Comparison of ENCODE assay signal across 8 cellular contexts in genomic region chr22:49934144-49934890, GRCh38. TPM values are rescaled to one million over a fixed set of nuclear protein-coding genes. Genes with fewer than 3 reads are reported as not detected.
DNase-seq lines count a peak whose midpoint lies in the region; ATAC-seq and TF ChIP-seq lines count a peak whose summit lies in the region.

No MANE protein-coding gene starts in this region.

- peaks cover 37% of the 10 kb centered on the region for H3K4me1 Mint-ChIP-seq in activated CD8-positive, alpha-beta T cell treated with anti-CD3 and anti-CD28 coated beads for 36 hours (ENCODE audit: low read depth)

- H3K36me3 ChIP-seq in H7 (replicated peaks; ENCODE audit: control insufficient read depth, insufficient read depth, low read length), result no peaks in the 10 kb centered on the region
- H3K36me3 ChIP-seq in gastrocnemius medialis, result no peaks in the 10 kb centered on the region

- H3K4me3 Mint-ChIP-seq in activated CD8-positive, alpha-beta T cell treated with anti-CD3 and anti-CD28 coated beads for 36 hours, result peak overlapping the region; percentile 59

- TF ChIP-seq POLR2A in gastrocnemius medialis (IDR thresholded peaks at IDR 0.05), result peak in 1 of 2 donors; percentile 20

- H3K4me1 ChIP-seq in gastrocnemius medialis, result peaks cover 65% of the 10 kb centered on the region in 2 donors

- peak overlapping the region; percentile 52 for H3K27ac Mint-ChIP-seq in activated CD8-positive, alpha-beta T cell treated with anti-CD3 and anti-CD28 coated beads for 36 hours

- H3K27ac ChIP-seq in gastrocnemius medialis, result peak overlapping the region; percentile 96 to 99 (median 96)

- no peaks in the 10 kb centered on the region for H3K9me3 ChIP-seq in gastrocnemius medialis

- H3K4me3 ChIP-seq in H7 (ENCODE audit: insufficient read depth, low read depth, low read length) (peak overlapping the region; percentile 34), gastrocnemius medialis (peak overlapping the region; percentile 51 to 87 (median 60))

- TF ChIP-seq CTCF in activated CD8-positive, alpha-beta T cell treated with anti-CD3 and anti-CD28 coated beads for 36 hours (IDR thresholded peaks at IDR 0.05), result no peak
- no peak for TF ChIP-seq CTCF in gastrocnemius medialis (IDR thresholded peaks at IDR 0.05 in 4 of 5, conservative IDR thresholded peaks at IDR 0.05 in 1 of 5)

- CTCF ChIA-PET in activated CD8-positive, alpha-beta T cell treated with anti-CD3 and anti-CD28 coated beads for 36 hours (lab: Charles Lee), result interaction anchor here (1.3 to 1.6 kb wide), 2 partner anchors 50 to 97 kb away, joined by 3 to 11 read pairs; no protein-coding TSS in a partner anchor

- no peaks in the 10 kb centered on the region for H3K9me3 Mint-ChIP-seq in activated CD8-positive, alpha-beta T cell treated with anti-CD3 and anti-CD28 coated beads for 36 hours

- ATAC-seq in activated CD8-positive, alpha-beta T cell treated with anti-CD3 and anti-CD28 coated beads for 36 hours, result no peak
- ATAC-seq in Right ventricle myocardium inferior (peak; percentile 35), gastrocnemius medialis (peak; percentile 21 to 32), HG02642 (IDR thresholded peaks at IDR 0.05; ENCODE audit: poor library complexity, unreplicated experiment) (no peak), GM21447 (IDR thresholded peaks at IDR 0.05; ENCODE audit: unreplicated experiment) (no peak)

- in situ Hi-C loops in gastrocnemius medialis (cut with MboI; ENCODE audit: low sequenced_read_pairs in 4 of 4), result loop anchor here (5.0 to 10.0 kb wide), 6 partner anchors 50 to 270 kb away; partner anchors contain the start of gene SELENOO (in 1 of the 4)

- H3K27me3 ChIP-seq in H7 (ENCODE audit: control insufficient read depth, insufficient read depth, low read length) (peaks cover 8% of the 10 kb centered on the region), gastrocnemius medialis (no peaks in the 10 kb centered on the region)

- DNase-seq in A172 (ENCODE audit: low spot score), result peak; percentile 91
- peak; percentile 81 for DNase-seq in H7
- DNase-seq in activated CD8-positive, alpha-beta T cell treated with anti-CD3 and anti-CD28 coated beads for 36 hours, result peak; percentile 57
- peak; percentile 90 for DNase-seq in Right ventricle myocardium inferior (ENCODE audit: missing footprints)
- peak; percentile 67 to 94 for DNase-seq in gastrocnemius medialis
- no peak for DNase-seq in retina

- intact Hi-C loops in activated CD8-positive, alpha-beta T cell treated with anti-CD3 and anti-CD28 coated beads for 36 hours (cut with micrococcal nuclease), result loop anchor here (5.0 kb wide), 2 partner anchors 33 to 83 kb away; no protein-coding TSS in a partner anchor
- intact Hi-C loops in Right ventricle myocardium inferior (cut with DNase I) (loop anchor here (5.0 kb wide), 1 partner anchor 38 kb away; no protein-coding TSS in a partner anchor), gastrocnemius medialis (cut with DNase I; ENCODE audit: low total_unique reads) (loop anchor here (5.0 to 10.0 kb wide), 2 partner anchors 270 to 408 kb away; partner anchors contain the start of genes PPP6R2 and SELENOO)

- no peaks in the 10 kb centered on the region for H3K27me3 Mint-ChIP-seq in activated CD8-positive, alpha-beta T cell treated with anti-CD3 and anti-CD28 coated beads for 36 hours

- H3K36me3 Mint-ChIP-seq in activated CD8-positive, alpha-beta T cell treated with anti-CD3 and anti-CD28 coated beads for 36 hours (ENCODE audit: low read depth), result no peaks in the 10 kb centered on the region

- POLR2A ChIA-PET in activated CD8-positive, alpha-beta T cell treated with anti-CD3 and anti-CD28 coated beads for 36 hours (lab: Charles Lee), result interaction anchor here (1.2 to 1.7 kb wide), 3 partner anchors 12 to 85 kb away, joined by 3 to 9 read pairs (median 4); no protein-coding TSS in a partner anchor

RNA-seq across cellular contexts. Expression of gene CRELD2, which starts 15.9 kb away (rescaled TPM):
- 41.9 and 48.3 TPM in 2 replicates for total RNA-seq in A172 (2014; rRNA removed; shearing (Covaris generic))
- 22.8 and 45.6 TPM in 2 replicates for total RNA-seq in H7 (2014; rRNA removed; shearing (Covaris generic))
- total RNA-seq in activated CD8-positive, alpha-beta T cell treated with anti-CD3 and anti-CD28 coated beads for 36 hours, result 10 to 100 TPM; 26.1 to 28.2 TPM
- total RNA-seq in Right ventricle myocardium inferior (30.6 TPM), gastrocnemius medialis (10 to 100 TPM in 3 of 4 donors, 1 to 10 TPM in 1; 8.9 to 15.0 (median 13.0) TPM)

RNA-seq across cellular contexts. Expression of gene ALG12, which starts 16.1 kb away (rescaled TPM):
- 8.8 and 10.4 TPM in 2 replicates for total RNA-seq in A172 (2014; rRNA removed; shearing (Covaris generic))
- total RNA-seq in H7 (2014; rRNA removed; shearing (Covaris generic)), result 28.5 and 32.9 TPM in 2 replicates
- 10 to 100 TPM; 10.7 to 12.0 TPM for total RNA-seq in activated CD8-positive, alpha-beta T cell treated with anti-CD3 and anti-CD28 coated beads for 36 hours
- total RNA-seq in Right ventricle myocardium inferior, result 16.4 TPM
- 1 to 10 TPM; 6.4 to 9.6 (median 8.2) TPM for total RNA-seq in gastrocnemius medialis

RNA-seq across cellular contexts. Expression of gene PIM3, which starts 26.3 kb away (rescaled TPM):
- total RNA-seq in A172 (2014; rRNA removed; shearing (Covaris generic)), result 41.7 and 48.7 TPM in 2 replicates
- 71.2 and 79.7 TPM in 2 replicates for total RNA-seq in H7 (2014; rRNA removed; shearing (Covaris generic))
- total RNA-seq in activated CD8-positive, alpha-beta T cell treated with anti-CD3 and anti-CD28 coated beads for 36 hours, result 100 to 1,000 TPM; 146 to 158 TPM
- total RNA-seq in Right ventricle myocardium inferior (56.9 TPM), gastrocnemius medialis (100 to 1,000 TPM; 165 to 327 (median 188) TPM)

Comparison
In these comparisons a context has a peak if more than half of its experiments do, and no peak if none do; other contexts are left out.
1. ATAC-seq: peak in Right ventricle myocardium inferior (single experiment) and gastrocnemius medialis (2 of 2); none in activated CD8-positive, alpha-beta T cell treated with anti-CD3 and anti-CD28 coated beads for 36 hours (single experiment), HG02642 (single experiment) and GM21447 (single experiment).